8 cellular contexts compared by ENCODE assay signal in the genomic region with DNA sequence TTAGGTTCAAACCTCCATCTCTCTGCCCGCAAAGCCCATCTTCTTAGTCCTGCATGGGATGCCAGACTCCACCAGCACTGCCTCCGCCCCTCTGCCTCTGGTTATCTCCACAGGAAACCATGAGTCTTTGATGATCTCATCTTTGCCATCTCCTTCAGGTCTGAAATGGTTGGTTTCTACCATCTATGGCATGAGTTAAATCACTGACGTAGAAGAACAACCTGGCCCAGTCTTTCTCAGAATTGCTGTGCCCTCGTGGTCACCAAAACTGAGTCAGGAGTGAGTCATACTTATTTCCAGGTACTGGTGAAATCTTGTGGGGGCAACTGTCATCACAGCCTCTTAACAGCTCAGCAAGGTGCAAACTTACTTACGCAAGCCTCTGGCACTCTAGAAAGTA.
DNase-seq lines count a peak whose midpoint lies in the region; ATAC-seq and TF ChIP-seq lines count a peak whose summit lies in the region.

No MANE protein-coding gene starts in this region.

- no peak overlapping the region for H3K4me2 ChIP-seq in OCI-LY7 (ENCODE audit: low read length)
- H3K4me2 ChIP-seq in PC-9 = no peak overlapping the region

- no peaks in the 10 kb centered on the region for H3K9me3 Mint-ChIP-seq in CD8-positive, alpha-beta T cell
- no peaks in the 10 kb centered on the region for H3K9me3 Mint-ChIP-seq in activated naive CD4-positive, alpha-beta T cell treated with anti-CD3 and anti-CD28 coated beads, Interleukin-2, amount 50 U/mL, for 24 hours

- CTCF ChIA-PET in CD8-positive, alpha-beta T cell (lab: Charles Lee) = no interaction called here
- CTCF ChIA-PET in OCI-LY7 (lab: Charles Lee; ENCODE audit: unreplicated experiment) = no interaction called here
- CTCF ChIA-PET in PC-9 (lab: Charles Lee) = no interaction called here

- H3K4me1 Mint-ChIP-seq in CD8-positive, alpha-beta T cell (ENCODE audit: low read depth) = peaks cover 14% of the 10 kb centered on the region
- H3K4me1 Mint-ChIP-seq in activated naive CD4-positive, alpha-beta T cell treated with anti-CD3 and anti-CD28 coated beads, Interleukin-2, amount 50 U/mL, for 24 hours = peaks cover 20% of the 10 kb centered on the region

- H3K36me3 ChIP-seq in CD8-positive, alpha-beta T cell (ENCODE audit: insufficient read depth, low read length) = no peaks in the 10 kb centered on the region
- H3K36me3 ChIP-seq in OCI-LY7 (ENCODE audit: insufficient read depth, low read length) (no peaks in the 10 kb centered on the region), PC-9 (ENCODE audit: low read depth) (no peaks in the 10 kb centered on the region)

- H3K27ac Mint-ChIP-seq in CD8-positive, alpha-beta T cell = peak overlapping the region; percentile 35
- peak overlapping the region; percentile 97 for H3K27ac Mint-ChIP-seq in activated naive CD4-positive, alpha-beta T cell treated with anti-CD3 and anti-CD28 coated beads, Interleukin-2, amount 50 U/mL, for 24 hours

- no peaks in the 10 kb centered on the region for H3K4me1 ChIP-seq in CD8-positive, alpha-beta T cell (ENCODE audit: insufficient read depth, low read length)
- H3K4me1 ChIP-seq in OCI-LY7 (ENCODE audit: insufficient read depth, low read length, poor library complexity, severe bottlenecking) = no peaks in the 10 kb centered on the region
- H3K4me1 ChIP-seq in PC-9 (replicated peaks; ENCODE audit: insufficient read depth) = no peaks in the 10 kb centered on the region

- no peaks in the 10 kb centered on the region for H3K79me2 ChIP-seq in OCI-LY7 (ENCODE audit: insufficient read depth, low read depth, low read length)
- H3K79me2 ChIP-seq in PC-9 (ENCODE audit: low read depth) = no peaks in the 10 kb centered on the region

- no peak overlapping the region for H3K4me3 Mint-ChIP-seq in CD8-positive, alpha-beta T cell
- H3K4me3 Mint-ChIP-seq in activated naive CD4-positive, alpha-beta T cell treated with anti-CD3 and anti-CD28 coated beads, Interleukin-2, amount 50 U/mL, for 24 hours = peak overlapping the region; percentile 56

- H3K4me3 ChIP-seq in CD8-positive, alpha-beta T cell (ENCODE audit: low read depth, low read length) = no peak overlapping the region
- H3K4me3 ChIP-seq in OCI-LY7 (ENCODE audit: low read depth, low read length, poor library complexity, severe bottlenecking) (no peak overlapping the region), PC-9 (no peak overlapping the region)

- DNase-seq in CD8-positive, alpha-beta T cell = peak in 6 of 7 experiments; percentile 13 to 70 (median 42)
- DNase-seq in stimulated activated CD4-positive, alpha-beta T cell treated with anti-CD3 and anti-CD28 coated beads, Interleukin-2, amount 100 ng/mL, for 24 hours = peak; percentile 46 to 68
- no peak for DNase-seq in OCI-LY7 (ENCODE audit: low spot score)
- no peak for DNase-seq in NCI-H82 (lab: John Stamatoyannopoulos, UW)
- no peak for DNase-seq in PC-9
- DNase-seq in NCI-H1436 (lab: John Stamatoyannopoulos, UW) = no peak

- POLR2A ChIA-PET in CD8-positive, alpha-beta T cell (lab: Charles Lee) = no interaction called here
- POLR2A ChIA-PET in OCI-LY7 (lab: Charles Lee) (no interaction called here), PC-9 (lab: Charles Lee; ENCODE audit: unreplicated experiment) (no interaction called here)

- H3F3A ChIP-seq in PC-9 (ENCODE audit: insufficient read depth, low read depth) = no peaks in the 10 kb centered on the region

- ATAC-seq in CD8-positive, alpha-beta T cell = peak; percentile 82
- ATAC-seq in activated CD4-positive, CD25-positive, alpha-beta regulatory T cell treated with anti-CD3 and anti-CD28 coated beads, Interleukin-2, amount 50 U/mL, for 24 hours = peak; percentile 90 to 92

- no peak for TF ChIP-seq CTCF in CD8-positive, alpha-beta T cell (IDR thresholded peaks at IDR 0.05)
- no peak for TF ChIP-seq CTCF in OCI-LY7 (conservative IDR thresholded peaks at IDR 0.05; ENCODE audit: low read length)
- TF ChIP-seq CTCF in PC-9 (conservative IDR thresholded peaks at IDR 0.05) = no peak

- no peaks in the 10 kb centered on the region for H4K20me1 ChIP-seq in OCI-LY7 (ENCODE audit: insufficient read depth, low read length)
- H4K20me1 ChIP-seq in PC-9 (ENCODE audit: insufficient read depth) = no peaks in the 10 kb centered on the region

- H2AFZ ChIP-seq in OCI-LY7 (ENCODE audit: low read length) (no peak overlapping the region), PC-9 (no peak overlapping the region)

- H3K27me3 ChIP-seq in CD8-positive, alpha-beta T cell (ENCODE audit: insufficient read depth, low read length) = no peaks in the 10 kb centered on the region
- no peaks in the 10 kb centered on the region; the same call in 1 of the 2 replicates for H3K27me3 ChIP-seq in PC-9 (ENCODE audit: insufficient read depth, low read depth)

- intact Hi-C loops in CD8-positive, alpha-beta T cell (cut with DNase I, micrococcal nuclease) = no loop called here
- intact Hi-C loops in OCI-LY7 (cut with micrococcal nuclease; ENCODE audit: unreplicated experiment) = no loop called here
- intact Hi-C loops in PC-9 (cut with micrococcal nuclease; ENCODE audit: unreplicated experiment) = no loop called here

- H3K27ac ChIP-seq in CD8-positive, alpha-beta T cell (ENCODE audit: low read depth, low read length) = no peak overlapping the region
- H3K27ac ChIP-seq in OCI-LY7 (ENCODE audit: low read depth, low read length, poor library complexity, severe bottlenecking) = no peak overlapping the region
- H3K27ac ChIP-seq in PC-9 = no peak overlapping the region

- no peaks in the 10 kb centered on the region for H3K9me3 ChIP-seq in CD8-positive, alpha-beta T cell (ENCODE audit: low read length)
- H3K9me3 ChIP-seq in OCI-LY7 (ENCODE audit: low read length) (no peaks in the 10 kb centered on the region), PC-9 (ENCODE audit: insufficient read depth, low read depth) (no peaks in the 10 kb centered on the region)

- no peaks in the 10 kb centered on the region for H3K27me3 Mint-ChIP-seq in CD8-positive, alpha-beta T cell (ENCODE audit: low read depth)
- no peaks in the 10 kb centered on the region for H3K27me3 Mint-ChIP-seq in activated naive CD4-positive, alpha-beta T cell treated with anti-CD3 and anti-CD28 coated beads, Interleukin-2, amount 50 U/mL, for 24 hours

- BruUV-seq in OCI-LY7 (replicated peaks; lab: Mats Ljungman, UMichigan) = no TSS peak
- BruUV-seq in PC-9 (replicated peaks; lab: Mats Ljungman, UMichigan) = no TSS peak

- H3K9me2 ChIP-seq in OCI-LY7 (ENCODE audit: insufficient read depth, low read length) = no peaks in the 10 kb centered on the region
- H3K9me2 ChIP-seq in PC-9 (ENCODE audit: insufficient read depth) = no peaks in the 10 kb centered on the region

- H3K36me3 Mint-ChIP-seq in CD8-positive, alpha-beta T cell = no peaks in the 10 kb centered on the region
- H3K36me3 Mint-ChIP-seq in activated naive CD4-positive, alpha-beta T cell treated with anti-CD3 and anti-CD28 coated beads, Interleukin-2, amount 50 U/mL, for 24 hours = no peaks in the 10 kb centered on the region

Comparison
In these comparisons a context has a peak if more than half of its experiments do, and no peak if none do; other contexts are left out.
1. DNase-seq: peak in CD8-positive, alpha-beta T cell (6 of 7) and stimulated activated CD4-positive, alpha-beta T cell treated with anti-CD3 and anti-CD28 coated beads, Interleukin-2, amount 100 ng/mL, for 24 hours (2 of 2); none in OCI-LY7 (single experiment), NCI-H82 (single experiment), PC-9 (0 of 2) and NCI-H1436 (single experiment).